29 cellular contexts compared by ENCODE assay signal in the genomic region with DNA sequence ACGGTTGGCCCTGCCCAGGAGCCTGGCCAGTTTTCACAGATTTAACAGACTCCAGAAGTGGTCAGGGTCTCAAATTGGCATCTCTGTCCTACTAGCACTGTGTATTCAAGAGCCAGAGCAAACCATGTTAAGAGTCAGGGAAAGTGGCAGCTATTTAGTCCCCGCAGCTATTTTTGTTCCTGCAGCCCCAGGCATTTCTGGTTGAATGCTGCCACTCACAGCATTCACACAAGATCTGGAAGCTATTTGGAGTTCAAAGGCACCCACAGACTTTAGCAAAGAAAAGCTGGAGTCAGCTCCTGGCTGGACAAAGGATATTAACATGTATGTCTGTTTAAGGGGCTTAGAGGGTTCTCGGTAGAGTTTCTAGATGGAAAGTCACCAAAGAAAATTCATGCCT. TPM values are rescaled to one million over a fixed set of nuclear protein-coding genes. Genes with fewer than 3 reads are reported as not detected.
DNase-seq lines count a peak whose midpoint lies in the region; ATAC-seq and TF ChIP-seq lines count a peak whose summit lies in the region.
"Had no signal": no experiment of that assay in that cellular context is flagged by ENCODE, and none has a peak within 500 bp of the region (broad histone marks: within the 10 kb centered on the region; RNA-seq: fewer than 3 reads in every experiment).

No MANE protein-coding gene starts in this region.

- H3K4me3 Mint-ChIP-seq in GM23338, result no peak overlapping the region
- H3K4me3 Mint-ChIP-seq: activated CD8-positive, alpha-beta memory T cell treated with anti-CD3 and anti-CD28 coated beads, Interleukin-2, amount 10 ng/mL, durations not matched to agents 7 days and 5 days; activated naive CD4-positive, alpha-beta T cell treated with anti-CD3 and anti-CD28 coated beads, Interleukin-2, amount 10 ng/mL, durations not matched to agents 7 days and 5 days; CD4-positive, CD25-positive, alpha-beta regulatory T cell; HFFc6; naive thymus-derived CD4-positive, alpha-beta T cell; stimulated activated naive CD8-positive, alpha-beta T cell treated with anti-CD3 and anti-CD28 coated beads, Interleukin-15, Interleukin-2, amounts not matched to agents 100 ng/mL and 50 ng/mL, for 24 hours; type B pancreatic cell had no signal

- H3K4me3 ChIP-seq in GM23338, result no peak overlapping the region
- H3K4me3 ChIP-seq: GM23248, pancreas had no signal

- in situ Hi-C loops in SK-MEL-5 (cut with HindIII; ENCODE audit: low pct_unique_long_range_greater_than_20kb, low sequenced_read_pairs), result no loop called here

- no peak overlapping the region for H3K27ac Mint-ChIP-seq in GM23338
- H3K27ac Mint-ChIP-seq: activated CD8-positive, alpha-beta memory T cell treated with anti-CD3 and anti-CD28 coated beads, Interleukin-2, amount 10 ng/mL, durations not matched to agents 7 days and 5 days; activated naive CD4-positive, alpha-beta T cell treated with anti-CD3 and anti-CD28 coated beads, Interleukin-2, amount 10 ng/mL, durations not matched to agents 7 days and 5 days; CD4-positive, CD25-positive, alpha-beta regulatory T cell; HFFc6; naive thymus-derived CD4-positive, alpha-beta T cell; stimulated activated naive CD8-positive, alpha-beta T cell treated with anti-CD3 and anti-CD28 coated beads, Interleukin-15, Interleukin-2, amounts not matched to agents 100 ng/mL and 50 ng/mL, for 24 hours; type B pancreatic cell had no signal

- ATAC-seq in GM23338 (no peak), sciatic nerve (peak; percentile 64), GM18867 (IDR thresholded peaks at IDR 0.05; ENCODE audit: unreplicated experiment) (no peak)
- ATAC-seq: activated CD8-positive, alpha-beta memory T cell treated with anti-CD3 and anti-CD28 coated beads, Interleukin-2, amount 10 ng/mL, durations not matched to agents 7 days and 5 days; naive thymus-derived CD4-positive, alpha-beta T cell; pancreas had no signal

- no peak for TF ChIP-seq CTCF in GM23338 (conservative IDR thresholded peaks at IDR 0.05; ENCODE audit: low read depth in 2 of 2)

- H3K27me3 Mint-ChIP-seq in GM23338 (ENCODE audit: insufficient read depth, low read depth, poor library complexity), result peaks cover 2% of the 10 kb centered on the region

- H3K4me2 ChIP-seq in GM23338, result no peak overlapping the region

- peaks cover 19% of the 10 kb centered on the region for H3K4me1 Mint-ChIP-seq in GM23338
- H3K4me1 Mint-ChIP-seq: activated CD8-positive, alpha-beta memory T cell treated with anti-CD3 and anti-CD28 coated beads, Interleukin-2, amount 10 ng/mL, durations not matched to agents 7 days and 5 days; activated naive CD4-positive, alpha-beta T cell treated with anti-CD3 and anti-CD28 coated beads, Interleukin-2, amount 10 ng/mL, durations not matched to agents 7 days and 5 days; CD4-positive, CD25-positive, alpha-beta regulatory T cell had no signal

- H3K9me3 Mint-ChIP-seq in GM23338, result peaks cover 11% of the 10 kb centered on the region; the same call in 2 of the 3 replicates
- H3K9me3 Mint-ChIP-seq: activated naive CD4-positive, alpha-beta T cell treated with anti-CD3 and anti-CD28 coated beads, Interleukin-2, amount 10 ng/mL, durations not matched to agents 7 days and 5 days; CD4-positive, CD25-positive, alpha-beta regulatory T cell; HFFc6; type B pancreatic cell had no signal

- peaks cover 16% of the 10 kb centered on the region for H3K4me1 ChIP-seq in GM23338 (ENCODE audit: insufficient read depth)
- H3K4me1 ChIP-seq: pancreas had no signal

- intact Hi-C loops in sciatic nerve (cut with DNase I), result no loop called here

- no peak overlapping the region for H3K27ac ChIP-seq in GM23338 (ENCODE audit: low read depth)
- H3K27ac ChIP-seq: GM23248, pancreas, WERI-Rb-1 had no signal

- no peaks in the 10 kb centered on the region for H3F3A ChIP-seq in GM23338 (replicated peaks; ENCODE audit: low read depth)

- DNase-seq in GM23338 (ENCODE audit: low spot score), result no peak
- peak; percentile 30 for DNase-seq in SK-MEL-5 (ENCODE audit: low read depth, low spot score)
- peak; percentile 16 for DNase-seq in medulla oblongata (ENCODE audit: extremely low spot score)
- DNase-seq in sciatic nerve (ENCODE audit: low spot score), result no peak
- no peak for DNase-seq in SHP77 (lab: John Stamatoyannopoulos, UW)
- no peak for DNase-seq in activated CD4-positive, alpha-beta T cell treated with anti-CD3 and anti-CD28 coated beads for 48 hours
- DNase-seq in epidermal melanocyte (ENCODE audit: insufficient read length, low spot score), result no peak
- DNase-seq: activated CD4-positive, alpha-beta T cell treated with anti-CD3 and anti-CD28 coated beads, Interleukin-2, amount 50 U/mL, for 1 hour; activated CD8-positive, alpha-beta memory T cell treated with anti-CD3 and anti-CD28 coated beads, Interleukin-2, amount 10 ng/mL, durations not matched to agents 7 days and 5 days; activated naive CD4-positive, alpha-beta T cell treated with anti-CD3 and anti-CD28 coated beads, Interleukin-2, amount 10 ng/mL, durations not matched to agents 7 days and 5 days; amniotic stem cell; CD4-positive, CD25-positive, alpha-beta regulatory T cell; DMS 273 treated with DMSO at 0.1 percent for 48 hours; GM23248; HFFc6; IMR-90; kidney glomerular epithelial cell; mammary epithelial cell; naive thymus-derived CD4-positive, alpha-beta T cell; NCI-H2081 treated with DMSO at 0.1 percent for 48 hours; pancreas; right cardiac atrium; RPMI8226; stimulated activated CD4-positive, alpha-beta T cell treated with anti-CD3 and anti-CD28 coated beads, Interleukin-15, amount 100 ng/mL, for 24 hours; WERI-Rb-1 had no signal

- H3K27me3 ChIP-seq in GM23338 (ENCODE audit: insufficient read depth), result no peaks in the 10 kb centered on the region
- H3K27me3 ChIP-seq: pancreas had no signal

- peaks cover 6% of the 10 kb centered on the region; the same call in 2 of the 3 replicates for H3K36me3 Mint-ChIP-seq in GM23338 (ENCODE audit: low read depth)
- H3K36me3 Mint-ChIP-seq: activated CD8-positive, alpha-beta memory T cell treated with anti-CD3 and anti-CD28 coated beads, Interleukin-2, amount 10 ng/mL, durations not matched to agents 7 days and 5 days; activated naive CD4-positive, alpha-beta T cell treated with anti-CD3 and anti-CD28 coated beads, Interleukin-2, amount 10 ng/mL, durations not matched to agents 7 days and 5 days; CD4-positive, CD25-positive, alpha-beta regulatory T cell; naive thymus-derived CD4-positive, alpha-beta T cell; type B pancreatic cell had no signal

- H3K9me2 ChIP-seq in GM23338 (ENCODE audit: insufficient read depth), result peaks cover 21% of the 10 kb centered on the region

- no peaks in the 10 kb centered on the region for H3K36me3 ChIP-seq in GM23338 (ENCODE audit: insufficient read depth)
- H3K36me3 ChIP-seq: pancreas, WERI-Rb-1 had no signal

- H2AFZ ChIP-seq in GM23338, result peak overlapping the region; percentile 29; the same call in 1 of the 2 replicates
- H2AFZ ChIP-seq: GM23248 had no signal

- H3K79me2 ChIP-seq in GM23338 (replicated peaks; ENCODE audit: insufficient read depth), result no peaks in the 10 kb centered on the region

- no peaks in the 10 kb centered on the region for H4K20me1 ChIP-seq in GM23338 (replicated peaks; ENCODE audit: insufficient read depth)

TF ChIP-seq in GM23338, 12 proteins besides CTCF, POLR2A, EP300 and RAD21:
- TF ChIP-seq STAT1 (IDR thresholded peaks at IDR 0.05; ENCODE audit: unreplicated experiment) (no peak), ZNF114 (CRISPR knock-in tag; IDR thresholded peaks at IDR 0.05) (no peak), ZNF331 (CRISPR knock-in tag; IDR thresholded peaks at IDR 0.05; ENCODE audit: low read depth) (no peak), EZH2 (IDR thresholded peaks at IDR 0.05; ENCODE audit: low read depth, unreplicated experiment) (no peak)
- TF ChIP-seq, protein P1, sequence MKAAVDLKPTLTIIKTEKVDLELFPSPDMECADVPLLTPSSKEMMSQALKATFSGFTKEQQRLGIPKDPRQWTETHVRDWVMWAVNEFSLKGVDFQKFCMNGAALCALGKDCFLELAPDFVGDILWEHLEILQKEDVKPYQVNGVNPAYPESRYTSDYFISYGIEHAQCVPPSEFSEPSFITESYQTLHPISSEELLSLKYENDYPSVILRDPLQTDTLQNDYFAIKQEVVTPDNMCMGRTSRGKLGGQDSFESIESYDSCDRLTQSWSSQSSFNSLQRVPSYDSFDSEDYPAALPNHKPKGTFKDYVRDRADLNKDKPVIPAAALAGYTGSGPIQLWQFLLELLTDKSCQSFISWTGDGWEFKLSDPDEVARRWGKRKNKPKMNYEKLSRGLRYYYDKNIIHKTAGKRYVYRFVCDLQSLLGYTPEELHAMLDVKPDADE (IDR thresholded peaks at IDR 0.05), result no peak

RNA-seq across cellular contexts. Expression of a gene that starts 54.1 kb away (rescaled TPM):
- total RNA-seq in GM23338 (2014; rRNA removed; shearing (Covaris generic)), result 0.10 TPM in 1 of 2 replicates, not detected in the other
- 0.52 and 0.73 TPM in 2 replicates for polyA plus RNA-seq in GM23338 (2016; fragmentation: Nextera tagmentation; extraction: Ambion mirVana)
- 10.4 and 10.7 TPM in 2 replicates for total RNA-seq in SK-MEL-5 (2014; rRNA removed; shearing (Covaris generic))
- polyA plus RNA-seq in SK-MEL-5 (2015; cell fraction: cytosol; rRNA removed), result 8.5 and 11.0 TPM in 2 replicates
- 23.7 and 28.1 TPM in 2 replicates for polyA plus RNA-seq in SK-MEL-5 (2015; cell fraction: nucleus; rRNA removed)
- 13.5 TPM for total RNA-seq in sciatic nerve
- total RNA-seq: activated CD8-positive, alpha-beta memory T cell treated with anti-CD3 and anti-CD28 coated beads, Interleukin-2, amount 10 ng/mL, durations not matched to agents 7 days and 5 days; CD4-positive, CD25-positive, alpha-beta regulatory T cell; G401; GM23248; naive thymus-derived CD4-positive, alpha-beta T cell had no signal
- polyA plus RNA-seq: CD4-positive, CD25-positive, alpha-beta regulatory T cell; naive thymus-derived CD4-positive, alpha-beta T cell had no signal

Comparison
In these comparisons a context has a peak if more than half of its experiments do, and no peak if none do; other contexts are left out.
1. DNase-seq: peak in SK-MEL-5 (single experiment) and medulla oblongata (single experiment); none in GM23338 (single experiment), sciatic nerve (single experiment), SHP77 (0 of 2), activated CD4-positive, alpha-beta T cell treated with anti-CD3 and anti-CD28 coated beads for 48 hours (single experiment) and epidermal melanocyte (single experiment).
2. RNA of a gene that starts 54.1 kb away (total RNA-seq): 13.5 TPM in sciatic nerve (single experiment) and 10.4 to 10.7 TPM in SK-MEL-5; 0.10 TPM in GM23338; every median in the first group is over 10 times any median in the second.